Comparison of ENCODE assay signal across 14 cellular contexts in genomic region chr2:171307560-171307959, GRCh38.
DNase-seq lines count a peak whose midpoint lies in the region; ATAC-seq, FAIRE-seq and TF ChIP-seq lines count a peak whose summit lies in the region.
"Had no signal": no experiment of that assay in that cellular context is flagged by ENCODE, and none has a peak within 500 bp of the region (broad histone marks: within the 10 kb centered on the region; RNA-seq: fewer than 3 reads in every experiment).

No MANE protein-coding gene starts in this region.

- H3K9me2 ChIP-seq in OCI-LY1 (ENCODE audit: low read depth, low read length) (no peaks in the 10 kb centered on the region), SK-N-SH (no peaks in the 10 kb centered on the region)

- H3K79me2 ChIP-seq in OCI-LY1 (ENCODE audit: insufficient read depth, low read length) (no peaks in the 10 kb centered on the region), SK-N-SH (ENCODE audit: insufficient read depth) (no peaks in the 10 kb centered on the region)

- TF ChIP-seq CTCF in OCI-LY1 (IDR thresholded peaks at IDR 0.05; ENCODE audit: low read length) (no peak), SK-N-SH (IDR thresholded peaks at IDR 0.05) (no peak)

- H3K9me3 ChIP-seq in OCI-LY1 (ENCODE audit: low read length) (peaks cover 9% of the 10 kb centered on the region), SK-N-SH (no peaks in the 10 kb centered on the region)

- H2AFZ ChIP-seq in OCI-LY1 (ENCODE audit: low read length) (no peak overlapping the region), SK-N-SH (ENCODE audit: low read depth) (no peak overlapping the region)

- no peaks in the 10 kb centered on the region for H3F3A ChIP-seq in OCI-LY1 (ENCODE audit: insufficient read depth, low read length)
- no peaks in the 10 kb centered on the region for H3F3A ChIP-seq in SK-N-SH (replicated peaks; ENCODE audit: insufficient read depth)

- WGBS in SK-N-SH (ENCODE audit: low lambda C conversion rate), result 97% methylated on average over 4 of the region's 4 CpGs

- TF ChIP-seq POLR2A in GM12891 (IDR thresholded peaks at IDR 0.05; ENCODE audit: low read depth, low read length), result no peak

- POLR2A ChIA-PET in SK-N-SH (lab: Yijun Ruan, JAX), result no interaction called here

- H4K20me1 ChIP-seq in OCI-LY1 (ENCODE audit: insufficient read depth, low read length) (no peaks in the 10 kb centered on the region), SK-N-SH (ENCODE audit: insufficient read depth) (no peaks in the 10 kb centered on the region)

- H3K4me2 ChIP-seq in OCI-LY1 (ENCODE audit: low read length) (no peak overlapping the region), SK-N-SH (no peak overlapping the region)

- TF ChIP-seq EP300 in SK-N-SH (IDR thresholded peaks at IDR 0.05; ENCODE audit: borderline replicate concordance in 1 of 2, low read depth in 1 of 2, low read length in 1 of 2), result no peak

- H3K36me3 ChIP-seq in OCI-LY1 (ENCODE audit: insufficient read depth, low read length), result no peaks in the 10 kb centered on the region
- H3K36me3 ChIP-seq in SK-N-SH (replicated peaks in 1 of 2; ENCODE audit: control insufficient read depth in 1 of 2, insufficient read depth in 2 of 2, low read length in 1 of 2), result no peaks in the 10 kb centered on the region

- FAIRE-seq in GM12891 (lab: Jason Lieb, UNC), result peak; percentile 87
- FAIRE-seq: D721Med, urothelium cell line had no signal

- H3K27me3 ChIP-seq in OCI-LY1 (ENCODE audit: insufficient read depth, low read length) (no peaks in the 10 kb centered on the region), SK-N-SH (ENCODE audit: insufficient read depth) (no peaks in the 10 kb centered on the region)

- CTCF ChIA-PET in SK-N-SH (lab: Yijun Ruan, JAX), result interaction anchor here (1.2 kb wide), 1 partner anchor 19 kb away, joined by 3 read pairs; no protein-coding TSS in a partner anchor

- H3K4me1 ChIP-seq in OCI-LY1 (ENCODE audit: insufficient read depth, low read length, severe bottlenecking), result peaks cover 9% of the 10 kb centered on the region
- no peaks in the 10 kb centered on the region for H3K4me1 ChIP-seq in SK-N-SH (ENCODE audit: control insufficient read depth in 1 of 2, insufficient read depth in 2 of 2, low read depth in 1 of 2, low read length in 1 of 2)

- H3K9ac ChIP-seq in OCI-LY1 (ENCODE audit: low read length) (no peak overlapping the region), SK-N-SH (no peak overlapping the region)

- DNase-seq in GM12891 (ENCODE audit: insufficient read length, low spot score) (no peak), NCI-H2171 treated with DMSO at 0.1 percent for 48 hours (lab: John Stamatoyannopoulos, UW) (no peak), SK-N-SH (no peak), NK-92 (lab: John Stamatoyannopoulos, UW; ENCODE audit: unreplicated experiment) (no peak)
- DNase-seq: ACHN; activated naive CD4-positive, alpha-beta T cell treated with anti-CD3 and anti-CD28 coated beads, Interleukin-2, amount 10 ng/mL, durations not matched to agents 7 days and 5 days; kidney; NCI-H446 had no signal

- H3K27ac ChIP-seq in OCI-LY1 (ENCODE audit: low read depth, low read length, poor library complexity, severe bottlenecking), result peak overlapping the region; percentile 30
- H3K27ac ChIP-seq in SK-N-SH (ENCODE audit: low read depth in 2 of 2, low read length in 1 of 2), result no peak overlapping the region

- H3K4me3 ChIP-seq in OCI-LY1 (ENCODE audit: low read depth, low read length, poor library complexity, severe bottlenecking) (no peak overlapping the region), SK-N-SH (ENCODE audit: low read depth in 2 of 2, low read length in 1 of 2) (no peak overlapping the region)

- ATAC-seq in GM19463 (IDR thresholded peaks at IDR 0.05; ENCODE audit: unreplicated experiment) (peak; percentile 66), HG02981 (IDR thresholded peaks at IDR 0.05; ENCODE audit: unreplicated experiment) (peak; percentile 92), GM21526 (IDR thresholded peaks at IDR 0.05; ENCODE audit: low FRiP score, unreplicated experiment) (no peak)

- no peak for TF ChIP-seq RAD21 in SK-N-SH (IDR thresholded peaks at IDR 0.05; ENCODE audit: low read length)

TF ChIP-seq in GM12891, 5 proteins besides CTCF, POLR2A, EP300 and RAD21:
- TF ChIP-seq POU2F2 (IDR thresholded peaks at IDR 0.05; ENCODE audit: low read depth, low read length) (peak; percentile 60; the same call in 1 of the 2 replicates), PAX5 (IDR thresholded peaks at IDR 0.05; ENCODE audit: insufficient read depth, low read length, severe bottlenecking) (peak; percentile 84), SPI1 (IDR thresholded peaks at IDR 0.05; ENCODE audit: low read depth, low read length) (no peak), POLR2AphosphoS5 (IDR thresholded peaks at IDR 0.05; ENCODE audit: low read depth, low read length) (no peak), TAF1 (IDR thresholded peaks at IDR 0.05; ENCODE audit: low read depth, low read length) (no peak)

TF ChIP-seq in SK-N-SH, 30 proteins besides CTCF, POLR2A, EP300 and RAD21:
- TF ChIP-seq ELF1 (IDR thresholded peaks at IDR 0.05) (no peak), PBX3 (IDR thresholded peaks at IDR 0.05) (no peak), JUND (IDR thresholded peaks at IDR 0.05) (no peak), IRF3 (IDR thresholded peaks at IDR 0.05; ENCODE audit: low read depth, low read length) (no peak), RCOR1 (IDR thresholded peaks at IDR 0.05; ENCODE audit: low read length) (no peak), NRF1 (IDR thresholded peaks at IDR 0.05; ENCODE audit: low read depth, low read length) (no peak)
